Comparison of ENCODE assay signal across 1 cellular context in the genomic region with DNA sequence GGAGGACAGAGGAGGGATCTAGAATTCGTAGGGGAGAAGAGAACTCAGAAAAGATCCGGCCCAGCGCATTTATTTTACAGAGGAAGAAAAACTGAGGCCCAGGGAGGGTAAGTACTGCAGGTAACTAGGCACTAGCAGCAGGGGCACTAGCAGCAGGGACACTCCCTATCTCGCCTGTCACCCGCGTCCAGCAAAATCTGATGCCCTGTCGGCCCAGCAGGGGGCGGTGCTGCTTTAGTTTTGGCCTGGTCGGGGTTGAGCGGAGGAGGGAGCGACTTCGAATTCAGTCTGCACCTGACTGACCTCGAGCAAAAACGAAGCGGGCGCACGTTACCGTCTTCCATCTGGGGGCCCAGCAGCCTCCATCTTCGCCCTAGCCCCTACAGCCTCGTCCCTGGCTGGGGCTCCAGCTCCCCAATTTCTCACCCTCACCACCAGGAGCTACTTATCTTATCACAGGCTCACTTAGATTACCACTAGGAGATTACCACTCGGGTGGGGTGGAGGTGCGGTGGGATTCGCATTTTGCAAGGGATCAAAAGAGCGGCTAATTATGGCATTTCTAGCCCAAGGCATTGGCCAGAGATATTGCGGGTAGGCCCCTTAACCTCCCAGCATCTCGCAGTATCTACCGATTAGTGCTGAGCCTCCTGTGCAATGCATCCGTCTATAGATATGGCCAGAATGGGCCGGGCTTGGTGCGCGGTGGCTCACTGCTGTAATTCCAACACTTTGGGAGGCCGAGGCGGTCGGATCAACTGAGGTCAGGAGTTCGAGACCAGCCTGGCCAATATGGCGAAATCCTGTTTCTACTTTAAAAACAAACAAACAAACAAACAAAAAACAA.
TF ChIP-seq lines count a peak whose summit lies in the region.

No MANE protein-coding gene starts in this region.

TF ChIP-seq in K562, 482 proteins besides CTCF, POLR2A, EP300 and RAD21 (continued from another document and continues in another):
- TF ChIP-seq ARID2 (IDR thresholded peaks at IDR 0.05) (peak; percentile 74), POU5F1 (IDR thresholded peaks at IDR 0.05; ENCODE audit: borderline replicate concordance, low read depth, low read length, partially characterized antibody) (no peak), ZNF384 (IDR thresholded peaks at IDR 0.05; ENCODE audit: low read depth, low read length) (0 out of 2 replicates have a peak, but pooled peaks have one; percentile 15), ZSCAN29 (IDR thresholded peaks at IDR 0.05) (no peak), PHB2 (IDR thresholded peaks at IDR 0.05; ENCODE audit: low read depth) (no peak), POLR2G (IDR thresholded peaks at IDR 0.05; ENCODE audit: low read depth, low read length) (no peak), ZNF23 (CRISPR knock-in tag; IDR thresholded peaks at IDR 0.05) (no peak), EGR1 (conservative IDR thresholded peaks at IDR 0.05) (peak; percentile 48), MAZ (CRISPR knock-in tag; conservative IDR thresholded peaks at IDR 0.05 in 1 of 2, IDR thresholded peaks at IDR 0.05 in 1 of 2) (peak in 1 of 2 experiments; percentile 74; a peak in 2 of 4 replicates), ESRRB (CRISPR knock-in tag; IDR thresholded peaks at IDR 0.05; ENCODE audit: borderline replicate concordance) (no peak), ZBTB8A (IDR thresholded peaks at IDR 0.05; ENCODE audit: partially characterized antibody) (no peak), TAL1 (IDR thresholded peaks at IDR 0.05) (peak; percentile 2; the same call in 1 of the 2 replicates), CTBP1 (IDR thresholded peaks at IDR 0.05; ENCODE audit: borderline replicate concordance) (peak; percentile 23; the same call in 1 of the 2 replicates), CBX1 (IDR thresholded peaks at IDR 0.05; ENCODE audit: low read depth) (0 out of 2 replicates have a peak, but pooled peaks have one; percentile 21), MIER1 (IDR thresholded peaks at IDR 0.05; ENCODE audit: low read depth) (no peak), ELF1 (tag; IDR thresholded peaks at IDR 0.05) (no peak), NFRKB (IDR thresholded peaks at IDR 0.05; ENCODE audit: low read depth) (no peak), ESRRA (IDR thresholded peaks at IDR 0.05; ENCODE audit: borderline replicate concordance, low read depth) (peak; percentile 27; the same call in 1 of the 2 replicates), SNIP1 (IDR thresholded peaks at IDR 0.05; ENCODE audit: low read depth) (no peak), SRF (CRISPR knock-in tag; IDR thresholded peaks at IDR 0.05) (no peak), ZNF224 (CRISPR knock-in tag; IDR thresholded peaks at IDR 0.05) (no peak), ARID1B (IDR thresholded peaks at IDR 0.05) (no peak), KDM2B (CRISPR knock-in tag; IDR thresholded peaks at IDR 0.05) (no peak), ZFX (CRISPR knock-in tag; IDR thresholded peaks at IDR 0.05) (0 out of 2 replicates have a peak, but pooled peaks have one; percentile 15), HNRNPK (IDR thresholded peaks at IDR 0.05; ENCODE audit: low read depth, low read length, poor library complexity, severe bottlenecking) (no peak), SMAD3 (CRISPR knock-in tag; conservative IDR thresholded peaks at IDR 0.05) (no peak), RCOR1 (IDR thresholded peaks at IDR 0.05; ENCODE audit: borderline replicate concordance in 1 of 2, low read depth in 2 of 2, low read length in 2 of 2) (peak in 1 of 2 experiments; percentile 35; a peak in 1 of 4 replicates), GATA2 (CRISPR knock-in tag; IDR thresholded peaks at IDR 0.05) (0 out of 2 replicates have a peak, but pooled peaks have one; percentile 11), ZFP36 (IDR thresholded peaks at IDR 0.05; ENCODE audit: low read depth, low read length, partially characterized antibody) (peak; percentile 11), ZNF12 (CRISPR knock-in tag; IDR thresholded peaks at IDR 0.05) (no peak), BHLHE40 (IDR thresholded peaks at IDR 0.05; ENCODE audit: low read length) (peak; percentile 54), TEAD1 (CRISPR knock-in tag; IDR thresholded peaks at IDR 0.05) (no peak), HOXB6 (CRISPR knock-in tag; IDR thresholded peaks at IDR 0.05; ENCODE audit: borderline replicate concordance) (no peak), TRIM24 (IDR thresholded peaks at IDR 0.05) (no peak), MYNN (IDR thresholded peaks at IDR 0.05) (0 out of 2 replicates have a peak, but pooled peaks have one; percentile 39), MYNN (CRISPR knock-in tag; IDR thresholded peaks at IDR 0.05) (no peak), ZNF507 (tag; conservative IDR thresholded peaks at IDR 0.05) (no peak), ZBTB1 (CRISPR knock-in tag; IDR thresholded peaks at IDR 0.05; ENCODE audit: borderline replicate concordance, low read depth) (no peak), MCM3 (IDR thresholded peaks at IDR 0.05) (no peak), RBM15 (IDR thresholded peaks at IDR 0.05; ENCODE audit: insufficient read depth, low read length) (no peak), ZNF324 (CRISPR knock-in tag; IDR thresholded peaks at IDR 0.05) (no peak), CC2D1A (IDR thresholded peaks at IDR 0.05) (peak; percentile 47; the same call in 1 of the 2 replicates), MEIS2 (IDR thresholded peaks at IDR 0.05; ENCODE audit: partially characterized antibody) (peak; percentile 17), ZNF551 (CRISPR knock-in tag; IDR thresholded peaks at IDR 0.05) (no peak), SIN3B (IDR thresholded peaks at IDR 0.05; ENCODE audit: low read depth) (no peak), ZNF239 (CRISPR knock-in tag; IDR thresholded peaks at IDR 0.05) (no peak), RB1 (IDR thresholded peaks at IDR 0.05; ENCODE audit: low read depth) (peak; percentile 82)
- TF ChIP-seq, protein P1, sequence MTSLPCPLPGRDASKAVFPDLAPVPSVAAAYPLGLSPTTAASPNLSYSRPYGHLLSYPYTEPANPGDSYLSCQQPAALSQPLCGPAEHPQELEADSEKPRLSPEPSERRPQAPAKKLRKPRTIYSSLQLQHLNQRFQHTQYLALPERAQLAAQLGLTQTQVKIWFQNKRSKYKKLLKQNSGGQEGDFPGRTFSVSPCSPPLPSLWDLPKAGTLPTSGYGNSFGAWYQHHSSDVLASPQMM (CRISPR knock-in tag; IDR thresholded peaks at IDR 0.05), result no peak
- TF ChIP-seq, protein P2, sequence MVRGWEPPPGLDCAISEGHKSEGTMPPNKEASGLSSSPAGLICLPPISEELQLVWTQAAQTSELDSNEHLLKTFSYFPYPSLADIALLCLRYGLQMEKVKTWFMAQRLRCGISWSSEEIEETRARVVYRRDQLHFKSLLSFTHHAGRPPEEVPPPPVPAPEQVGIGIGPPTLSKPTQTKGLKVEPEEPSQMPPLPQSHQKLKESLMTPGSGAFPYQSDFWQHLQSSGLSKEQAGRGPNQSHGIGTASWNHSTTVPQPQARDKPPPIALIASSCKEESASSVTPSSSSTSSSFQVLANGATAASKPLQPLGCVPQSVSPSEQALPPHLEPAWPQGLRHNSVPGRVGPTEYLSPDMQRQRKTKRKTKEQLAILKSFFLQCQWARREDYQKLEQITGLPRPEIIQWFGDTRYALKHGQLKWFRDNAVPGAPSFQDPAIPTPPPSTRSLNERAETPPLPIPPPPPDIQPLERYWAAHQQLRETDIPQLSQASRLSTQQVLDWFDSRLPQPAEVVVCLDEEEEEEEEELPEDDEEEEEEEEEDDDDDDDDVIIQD (CRISPR knock-in tag; IDR thresholded peaks at IDR 0.05), result no peak
- TF ChIP-seq, protein P3, sequence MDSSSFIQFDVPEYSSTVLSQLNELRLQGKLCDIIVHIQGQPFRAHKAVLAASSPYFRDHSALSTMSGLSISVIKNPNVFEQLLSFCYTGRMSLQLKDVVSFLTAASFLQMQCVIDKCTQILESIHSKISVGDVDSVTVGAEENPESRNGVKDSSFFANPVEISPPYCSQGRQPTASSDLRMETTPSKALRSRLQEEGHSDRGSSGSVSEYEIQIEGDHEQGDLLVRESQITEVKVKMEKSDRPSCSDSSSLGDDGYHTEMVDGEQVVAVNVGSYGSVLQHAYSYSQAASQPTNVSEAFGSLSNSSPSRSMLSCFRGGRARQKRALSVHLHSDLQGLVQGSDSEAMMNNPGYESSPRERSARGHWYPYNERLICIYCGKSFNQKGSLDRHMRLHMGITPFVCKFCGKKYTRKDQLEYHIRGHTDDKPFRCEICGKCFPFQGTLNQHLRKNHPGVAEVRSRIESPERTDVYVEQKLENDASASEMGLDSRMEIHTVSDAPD (CRISPR knock-in tag; IDR thresholded peaks at IDR 0.05), result no peak
- TF ChIP-seq, protein P4, sequence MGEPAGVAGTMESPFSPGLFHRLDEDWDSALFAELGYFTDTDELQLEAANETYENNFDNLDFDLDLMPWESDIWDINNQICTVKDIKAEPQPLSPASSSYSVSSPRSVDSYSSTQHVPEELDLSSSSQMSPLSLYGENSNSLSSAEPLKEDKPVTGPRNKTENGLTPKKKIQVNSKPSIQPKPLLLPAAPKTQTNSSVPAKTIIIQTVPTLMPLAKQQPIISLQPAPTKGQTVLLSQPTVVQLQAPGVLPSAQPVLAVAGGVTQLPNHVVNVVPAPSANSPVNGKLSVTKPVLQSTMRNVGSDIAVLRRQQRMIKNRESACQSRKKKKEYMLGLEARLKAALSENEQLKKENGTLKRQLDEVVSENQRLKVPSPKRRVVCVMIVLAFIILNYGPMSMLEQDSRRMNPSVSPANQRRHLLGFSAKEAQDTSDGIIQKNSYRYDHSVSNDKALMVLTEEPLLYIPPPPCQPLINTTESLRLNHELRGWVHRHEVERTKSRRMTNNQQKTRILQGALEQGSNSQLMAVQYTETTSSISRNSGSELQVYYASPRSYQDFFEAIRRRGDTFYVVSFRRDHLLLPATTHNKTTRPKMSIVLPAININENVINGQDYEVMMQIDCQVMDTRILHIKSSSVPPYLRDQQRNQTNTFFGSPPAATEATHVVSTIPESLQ (CRISPR knock-in tag; IDR thresholded peaks at IDR 0.05), result no peak
- TF ChIP-seq, protein P5, sequence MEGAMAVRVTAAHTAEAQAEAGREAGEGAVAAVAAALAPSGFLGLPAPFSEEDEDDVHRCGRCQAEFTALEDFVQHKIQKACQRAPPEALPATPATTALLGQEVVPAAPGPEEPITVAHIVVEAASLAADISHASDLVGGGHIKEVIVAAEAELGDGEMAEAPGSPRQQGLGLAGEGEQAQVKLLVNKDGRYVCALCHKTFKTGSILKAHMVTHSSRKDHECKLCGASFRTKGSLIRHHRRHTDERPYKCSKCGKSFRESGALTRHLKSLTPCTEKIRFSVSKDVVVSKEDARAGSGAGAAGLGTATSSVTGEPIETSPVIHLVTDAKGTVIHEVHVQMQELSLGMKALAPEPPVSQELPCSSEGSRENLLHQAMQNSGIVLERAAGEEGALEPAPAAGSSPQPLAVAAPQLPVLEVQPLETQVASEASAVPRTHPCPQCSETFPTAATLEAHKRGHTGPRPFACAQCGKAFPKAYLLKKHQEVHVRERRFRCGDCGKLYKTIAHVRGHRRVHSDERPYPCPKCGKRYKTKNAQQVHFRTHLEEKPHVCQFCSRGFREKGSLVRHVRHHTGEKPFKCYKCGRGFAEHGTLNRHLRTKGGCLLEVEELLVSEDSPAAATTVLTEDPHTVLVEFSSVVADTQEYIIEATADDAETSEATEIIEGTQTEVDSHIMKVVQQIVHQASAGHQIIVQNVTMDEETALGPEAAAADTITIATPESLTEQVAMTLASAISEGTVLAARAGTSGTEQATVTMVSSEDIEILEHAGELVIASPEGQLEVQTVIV (CRISPR knock-in tag; IDR thresholded peaks at IDR 0.05; ENCODE audit: borderline replicate concordance), result no peak
- TF ChIP-seq, protein P6, sequence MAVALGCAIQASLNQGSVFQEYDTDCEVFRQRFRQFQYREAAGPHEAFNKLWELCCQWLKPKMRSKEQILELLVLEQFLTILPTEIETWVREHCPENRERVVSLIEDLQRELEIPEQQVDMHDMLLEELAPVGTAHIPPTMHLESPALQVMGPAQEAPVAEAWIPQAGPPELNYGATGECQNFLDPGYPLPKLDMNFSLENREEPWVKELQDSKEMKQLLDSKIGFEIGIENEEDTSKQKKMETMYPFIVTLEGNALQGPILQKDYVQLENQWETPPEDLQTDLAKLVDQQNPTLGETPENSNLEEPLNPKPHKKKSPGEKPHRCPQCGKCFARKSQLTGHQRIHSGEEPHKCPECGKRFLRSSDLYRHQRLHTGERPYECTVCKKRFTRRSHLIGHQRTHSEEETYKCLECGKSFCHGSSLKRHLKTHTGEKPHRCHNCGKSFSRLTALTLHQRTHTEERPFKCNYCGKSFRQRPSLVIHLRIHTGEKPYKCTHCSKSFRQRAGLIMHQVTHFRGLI (CRISPR knock-in tag; IDR thresholded peaks at IDR 0.05), result no peak
- TF ChIP-seq, protein P7, sequence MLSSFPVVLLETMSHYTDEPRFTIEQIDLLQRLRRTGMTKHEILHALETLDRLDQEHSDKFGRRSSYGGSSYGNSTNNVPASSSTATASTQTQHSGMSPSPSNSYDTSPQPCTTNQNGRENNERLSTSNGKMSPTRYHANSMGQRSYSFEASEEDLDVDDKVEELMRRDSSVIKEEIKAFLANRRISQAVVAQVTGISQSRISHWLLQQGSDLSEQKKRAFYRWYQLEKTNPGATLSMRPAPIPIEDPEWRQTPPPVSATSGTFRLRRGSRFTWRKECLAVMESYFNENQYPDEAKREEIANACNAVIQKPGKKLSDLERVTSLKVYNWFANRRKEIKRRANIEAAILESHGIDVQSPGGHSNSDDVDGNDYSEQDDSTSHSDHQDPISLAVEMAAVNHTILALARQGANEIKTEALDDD (IDR thresholded peaks at IDR 0.05), result peak; percentile 61; the same call in 1 of the 2 replicates
- TF ChIP-seq, protein P8, sequence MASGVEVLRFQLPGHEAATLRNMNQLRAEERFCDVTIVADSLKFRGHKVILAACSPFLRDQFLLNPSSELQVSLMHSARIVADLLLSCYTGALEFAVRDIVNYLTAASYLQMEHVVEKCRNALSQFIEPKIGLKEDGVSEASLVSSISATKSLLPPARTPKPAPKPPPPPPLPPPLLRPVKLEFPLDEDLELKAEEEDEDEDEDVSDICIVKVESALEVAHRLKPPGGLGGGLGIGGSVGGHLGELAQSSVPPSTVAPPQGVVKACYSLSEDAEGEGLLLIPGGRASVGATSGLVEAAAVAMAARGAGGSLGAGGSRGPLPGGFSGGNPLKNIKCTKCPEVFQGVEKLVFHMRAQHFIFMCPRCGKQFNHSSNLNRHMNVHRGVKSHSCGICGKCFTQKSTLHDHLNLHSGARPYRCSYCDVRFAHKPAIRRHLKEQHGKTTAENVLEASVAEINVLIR (CRISPR knock-in tag; IDR thresholded peaks at IDR 0.05), result no peak
- TF ChIP-seq, protein P9, sequence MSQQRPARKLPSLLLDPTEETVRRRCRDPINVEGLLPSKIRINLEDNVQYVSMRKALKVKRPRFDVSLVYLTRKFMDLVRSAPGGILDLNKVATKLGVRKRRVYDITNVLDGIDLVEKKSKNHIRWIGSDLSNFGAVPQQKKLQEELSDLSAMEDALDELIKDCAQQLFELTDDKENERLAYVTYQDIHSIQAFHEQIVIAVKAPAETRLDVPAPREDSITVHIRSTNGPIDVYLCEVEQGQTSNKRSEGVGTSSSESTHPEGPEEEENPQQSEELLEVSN (IDR thresholded peaks at IDR 0.05; ENCODE audit: borderline replicate concordance in 1 of 2, extremely low read depth in 1 of 2, insufficient read depth in 1 of 2, insufficient read length in 1 of 2, low read depth in 1 of 2, low read length in 1 of 2, poor library complexity in 1 of 2, severe bottlenecking in 1 of 2), result peak; percentile 70 to 89
